In genomic region chr1:85566890-85567289, GRCh38 we compare ENCODE assay signal across 26 cellular contexts. TPM values are rescaled to one million over a fixed set of nuclear protein-coding genes. Genes with fewer than 3 reads are reported as not detected.
DNase-seq lines count a peak whose midpoint lies in the region; ATAC-seq and TF ChIP-seq lines count a peak whose summit lies in the region.
"Had no signal": no experiment of that assay in that cellular context is flagged by ENCODE, and none has a peak within 500 bp of the region (broad histone marks: within the 10 kb centered on the region; RNA-seq: fewer than 3 reads in every experiment).

No MANE protein-coding gene starts in this region.

- no peak overlapping the region for H2AFZ ChIP-seq in IMR-90 (replicated peaks; ENCODE audit: low read length, poor library complexity)
- H2AFZ ChIP-seq: hepatocyte, PC-9 had no signal

- peak overlapping the region; percentile 73; the same call in 1 of the 2 replicates for H4K5ac ChIP-seq in IMR-90 (ENCODE audit: low read depth, low read length)

- no peaks in the 10 kb centered on the region for H3K36me3 Mint-ChIP-seq in activated CD4-positive, alpha-beta memory T cell treated with anti-CD3 and anti-CD28 coated beads for 36 hours
- no peaks in the 10 kb centered on the region for H3K36me3 Mint-ChIP-seq in activated CD4-positive, alpha-beta memory T cell treated with anti-CD3 and anti-CD28 coated beads, Interleukin-2, amount 10 ng/mL, durations not matched to agents 7 days and 5 days (ENCODE audit: low read depth)
- H3K36me3 Mint-ChIP-seq in stimulated activated effector memory CD8-positive, alpha-beta T cell treated with anti-CD3 and anti-CD28 coated beads, Interleukin-12 subunit alpha, Interleukin-12 subunit beta, amount 100 ng/mL, for 72 hours = no peaks in the 10 kb centered on the region

- no peak overlapping the region for H3K4me3 Mint-ChIP-seq in activated CD4-positive, alpha-beta memory T cell treated with anti-CD3 and anti-CD28 coated beads for 36 hours
- no peak overlapping the region for H3K4me3 Mint-ChIP-seq in activated CD4-positive, alpha-beta memory T cell treated with anti-CD3 and anti-CD28 coated beads, Interleukin-2, amount 10 ng/mL, durations not matched to agents 7 days and 5 days
- no peak overlapping the region for H3K4me3 Mint-ChIP-seq in stimulated activated effector memory CD8-positive, alpha-beta T cell treated with anti-CD3 and anti-CD28 coated beads, Interleukin-12 subunit alpha, Interleukin-12 subunit beta, amount 100 ng/mL, for 72 hours
- H3K4me3 Mint-ChIP-seq: CD4-positive, alpha-beta T cell; nephron progenitor cell had no signal

- H2BK20ac ChIP-seq in IMR-90 (ENCODE audit: low read depth, low read length) = peak overlapping the region; percentile 8; the same call in 1 of the 2 replicates

- intact Hi-C loops in activated CD4-positive, alpha-beta memory T cell treated with anti-CD3 and anti-CD28 coated beads for 36 hours (cut with micrococcal nuclease) = loop anchor here (2.0 kb wide), 1 partner anchor 268 kb away; no protein-coding TSS in a partner anchor
- intact Hi-C loops in IMR-90 (cut with micrococcal nuclease) (no loop called here), Right ventricle myocardium inferior (cut with DNase I) (no loop called here)

- TF ChIP-seq CTCF in IMR-90 (conservative IDR thresholded peaks at IDR 0.05; ENCODE audit: low read depth, low read length) = no peak

- dilution Hi-C loops in IMR-90 (cut with HindIII; ENCODE audit: low sequenced_read_pairs, unreplicated experiment) = no loop called here

- no peaks in the 10 kb centered on the region for H3K9me3 ChIP-seq in IMR-90 (ENCODE audit: control insufficient read depth, insufficient read depth, low read length)
- H3K9me3 ChIP-seq: pancreas had no signal

- ATAC-seq in IMR-90 (ENCODE audit: low read depth) = no peak
- ATAC-seq in stimulated activated effector memory CD8-positive, alpha-beta T cell treated with anti-CD3 and anti-CD28 coated beads, Interleukin-12 subunit alpha, Interleukin-12 subunit beta, amount 100 ng/mL, for 72 hours = peak; percentile 91
- ATAC-seq in Right ventricle myocardium inferior = no peak
- ATAC-seq in HG03045 (IDR thresholded peaks at IDR 0.05; ENCODE audit: unreplicated experiment) = no peak
- ATAC-seq: pancreas had no signal

- no peak overlapping the region for H3K9ac ChIP-seq in IMR-90 (ENCODE audit: low read depth, low read length)

- H3K27ac Mint-ChIP-seq in activated CD4-positive, alpha-beta memory T cell treated with anti-CD3 and anti-CD28 coated beads for 36 hours = no peak overlapping the region
- no peak overlapping the region for H3K27ac Mint-ChIP-seq in activated CD4-positive, alpha-beta memory T cell treated with anti-CD3 and anti-CD28 coated beads, Interleukin-2, amount 10 ng/mL, durations not matched to agents 7 days and 5 days
- H3K27ac Mint-ChIP-seq in stimulated activated effector memory CD8-positive, alpha-beta T cell treated with anti-CD3 and anti-CD28 coated beads, Interleukin-12 subunit alpha, Interleukin-12 subunit beta, amount 100 ng/mL, for 72 hours = no peak overlapping the region
- H3K27ac Mint-ChIP-seq: CD4-positive, alpha-beta T cell; nephron progenitor cell had no signal

- no peaks in the 10 kb centered on the region for H3K27me3 ChIP-seq in IMR-90 (ENCODE audit: control insufficient read depth, insufficient read depth, low read length)
- H3K27me3 ChIP-seq: brain microvascular endothelial cell, hepatocyte, pancreas had no signal

- no peak overlapping the region for H3K27ac ChIP-seq in IMR-90 (ENCODE audit: insufficient read depth, low read length)
- H3K27ac ChIP-seq: brain microvascular endothelial cell, hepatocyte, pancreas, PC-9 had no signal

- BruUV-seq in IMR-90 (replicated peaks; lab: Mats Ljungman, UMichigan) = no TSS peak

- H3K4me1 Mint-ChIP-seq in activated CD4-positive, alpha-beta memory T cell treated with anti-CD3 and anti-CD28 coated beads for 36 hours (ENCODE audit: low read depth) = peaks cover 10% of the 10 kb centered on the region
- no peaks in the 10 kb centered on the region for H3K4me1 Mint-ChIP-seq in activated CD4-positive, alpha-beta memory T cell treated with anti-CD3 and anti-CD28 coated beads, Interleukin-2, amount 10 ng/mL, durations not matched to agents 7 days and 5 days
- no peaks in the 10 kb centered on the region for H3K4me1 Mint-ChIP-seq in stimulated activated effector memory CD8-positive, alpha-beta T cell treated with anti-CD3 and anti-CD28 coated beads, Interleukin-12 subunit alpha, Interleukin-12 subunit beta, amount 100 ng/mL, for 72 hours

- no peak overlapping the region for H3K4ac ChIP-seq in IMR-90 (ENCODE audit: low read depth, low read length)

- peaks cover 15 to 58% of the 10 kb centered on the region in 2 experiments for H3K79me1 ChIP-seq in IMR-90 (ENCODE audit: low read depth in 1 of 2, low read length in 2 of 2)

- no peak overlapping the region for H2BK120ac ChIP-seq in IMR-90 (ENCODE audit: low read depth, low read length)

- H2BK5ac ChIP-seq in IMR-90 (ENCODE audit: low read depth, low read length, poor library complexity, severe bottlenecking) = peak overlapping the region; percentile 36

- H4K20me1 ChIP-seq in IMR-90 (ENCODE audit: insufficient read depth, low read length) = peaks cover 65% of the 10 kb centered on the region

- no peak overlapping the region for H4K8ac ChIP-seq in IMR-90 (ENCODE audit: low read depth in 2 of 2, low read length in 2 of 2)

- peaks cover 1% of the 10 kb centered on the region; the same call in 1 of the 2 replicates for H3K36me3 ChIP-seq in IMR-90 (ENCODE audit: control insufficient read depth, insufficient read depth, low read length)
- H3K36me3 ChIP-seq: pancreas had no signal

- H4K91ac ChIP-seq in IMR-90 (ENCODE audit: insufficient read depth, low read depth, low read length) = no peak overlapping the region

- H3K56ac ChIP-seq in IMR-90 (ENCODE audit: extremely low read depth, insufficient read depth, low read length) = no peak overlapping the region

- H2AK9ac ChIP-seq in IMR-90 (replicated peaks; ENCODE audit: low read depth, low read length, poor library complexity) = no peak overlapping the region

- no peak for TF ChIP-seq RAD21 in IMR-90 (IDR thresholded peaks at IDR 0.05; ENCODE audit: low read length)

- no peak overlapping the region for H3K4me3 ChIP-seq in IMR-90 (ENCODE audit: insufficient read depth, low read depth, low read length)
- H3K4me3 ChIP-seq: hepatocyte, pancreas, PC-9 had no signal

- H3K27me3 Mint-ChIP-seq in activated CD4-positive, alpha-beta memory T cell treated with anti-CD3 and anti-CD28 coated beads for 36 hours = peaks cover 18% of the 10 kb centered on the region
- H3K27me3 Mint-ChIP-seq in activated CD4-positive, alpha-beta memory T cell treated with anti-CD3 and anti-CD28 coated beads, Interleukin-2, amount 10 ng/mL, durations not matched to agents 7 days and 5 days = peaks cover 22% of the 10 kb centered on the region

- H3K4me2 ChIP-seq in IMR-90 (ENCODE audit: low read depth, low read length) = no peak overlapping the region
- H3K4me2 ChIP-seq: hepatocyte, PC-9 had no signal

- H3K14ac ChIP-seq in IMR-90 (replicated peaks; ENCODE audit: low read depth, low read length) = peak overlapping the region; percentile 40; the same call in 1 of the 2 replicates

- H3K23ac ChIP-seq in IMR-90 (ENCODE audit: low read depth, low read length) = 0 out of 2 replicates have a peak overlapping the region, but pooled peaks have one; percentile 39

- POLR2A ChIA-PET in activated CD4-positive, alpha-beta memory T cell treated with anti-CD3 and anti-CD28 coated beads for 36 hours (lab: Charles Lee) = no interaction called here
- POLR2A ChIA-PET in activated CD4-positive, alpha-beta memory T cell treated with anti-CD3 and anti-CD28 coated beads, Interleukin-2, amount 10 ng/mL, durations not matched to agents 7 days and 5 days (lab: Charles Lee) = no interaction called here
- POLR2A ChIA-PET in IMR-90 (lab: Charles Lee; ENCODE audit: unreplicated experiment) = no interaction called here

- in situ Hi-C loops in IMR-90 (cut with MboI; ENCODE audit: low sequenced_read_pairs) = no loop called here

- H2BK15ac ChIP-seq in IMR-90 (ENCODE audit: low read depth, low read length) = peak overlapping the region; percentile 39; the same call in 1 of the 3 replicates

- CTCF ChIA-PET in activated CD4-positive, alpha-beta memory T cell treated with anti-CD3 and anti-CD28 coated beads for 36 hours (lab: Charles Lee) = interaction anchor here (0.7 kb wide), 1 partner anchor 258 kb away, joined by 3 read pairs; no protein-coding TSS in a partner anchor
- CTCF ChIA-PET in activated CD4-positive, alpha-beta memory T cell treated with anti-CD3 and anti-CD28 coated beads, Interleukin-2, amount 10 ng/mL, durations not matched to agents 7 days and 5 days (lab: Charles Lee) = interaction anchor here (1.7 kb wide), 1 partner anchor 10 kb away, joined by 5 read pairs; no protein-coding TSS in a partner anchor
- CTCF ChIA-PET in IMR-90 (lab: Yijun Ruan, JAX) = no interaction called here

- peaks cover 29% of the 10 kb centered on the region for H3K9me1 ChIP-seq in IMR-90 (ENCODE audit: insufficient read depth, low read length)

- DNase-seq in activated CD4-positive, alpha-beta memory T cell treated with anti-CD3 and anti-CD28 coated beads for 36 hours = peak; percentile 17
- DNase-seq in activated CD4-positive, alpha-beta memory T cell treated with anti-CD3 and anti-CD28 coated beads, Interleukin-2, amount 10 ng/mL, durations not matched to agents 7 days and 5 days = no peak
- DNase-seq in IMR-90 (peak; percentile 39), dermis blood vessel endothelial cell (peak; percentile 54), Right ventricle myocardium inferior (ENCODE audit: missing footprints) (no peak), hypothalamus (lab: John Stamatoyannopoulos, UW) (no peak)
- no peak for DNase-seq in stimulated activated effector memory CD8-positive, alpha-beta T cell treated with anti-CD3 and anti-CD28 coated beads, Interleukin-12 subunit alpha, Interleukin-12 subunit beta, amount 100 ng/mL, for 72 hours (ENCODE audit: low spot score in 2 of 2)
- DNase-seq: activated CD4-positive, CD25-positive, alpha-beta regulatory T cell treated with anti-CD3 and anti-CD28 coated beads, Interleukin-2, amount 50 U/mL, for 72 hours; activated naive CD4-positive, alpha-beta T cell; activated T-cell treated with anti-CD3 and anti-CD28 coated beads, Interleukin-2, amount 50 U/mL, for 48 hours; AML-193; brain microvascular endothelial cell; CD4-positive, alpha-beta T cell; left cardiac atrium; NCI-H1092 treated with DMSO at 0.1 percent for 48 hours; NCI-H1694 treated with DMSO at 0.1 percent for 48 hours; NCI-H510A; nephron progenitor cell; pancreas; PC-9; SHP77; stimulated activated CD4-positive, alpha-beta T cell treated with anti-CD3 and anti-CD28 coated beads, Interleukin-15, amount 100 ng/mL, for 24 hours; stimulated activated naive CD4-positive, alpha-beta T cell; T-helper 2 cell had no signal

- H2AK5ac ChIP-seq in IMR-90 (ENCODE audit: low read depth, low read length) = peak overlapping the region; percentile 72; the same call in 1 of the 2 replicates

- H3K9me3 Mint-ChIP-seq in activated CD4-positive, alpha-beta memory T cell treated with anti-CD3 and anti-CD28 coated beads for 36 hours = peaks cover 4% of the 10 kb centered on the region
- no peaks in the 10 kb centered on the region for H3K9me3 Mint-ChIP-seq in activated CD4-positive, alpha-beta memory T cell treated with anti-CD3 and anti-CD28 coated beads, Interleukin-2, amount 10 ng/mL, durations not matched to agents 7 days and 5 days
- no peaks in the 10 kb centered on the region for H3K9me3 Mint-ChIP-seq in stimulated activated effector memory CD8-positive, alpha-beta T cell treated with anti-CD3 and anti-CD28 coated beads, Interleukin-12 subunit alpha, Interleukin-12 subunit beta, amount 100 ng/mL, for 72 hours

- H3K4me1 ChIP-seq in IMR-90 (ENCODE audit: control insufficient read depth, insufficient read depth, low read length) = peaks cover 33% of the 10 kb centered on the region
- H3K4me1 ChIP-seq: pancreas had no signal

- no peak for TF ChIP-seq POLR2A in IMR-90 (IDR thresholded peaks at IDR 0.05; ENCODE audit: low read depth, low read length)

- H3K18ac ChIP-seq in IMR-90 (ENCODE audit: low read depth, low read length) = no peak overlapping the region

RNA-seq across cellular contexts. Expression of gene CCN1, which starts 13.7 kb away (rescaled TPM):
- total RNA-seq in activated CD4-positive, alpha-beta memory T cell treated with anti-CD3 and anti-CD28 coated beads for 36 hours = not detected
- total RNA-seq in activated CD4-positive, alpha-beta memory T cell treated with anti-CD3 and anti-CD28 coated beads, Interleukin-2, amount 10 ng/mL, durations not matched to agents 7 days and 5 days = not detected
- total RNA-seq in IMR-90 (2012; rRNA removed) (76.9 and 90.3 TPM in 2 replicates), dermis blood vessel endothelial cell (148 and 234 TPM in 2 replicates), Right ventricle myocardium inferior (31.1 TPM)
- 819 and 905 TPM in 2 replicates for polyA plus RNA-seq in IMR-90 (2012; rRNA removed)
- 700 and 814 TPM in 2 replicates for polyA plus RNA-seq in IMR-90 (2012; cell fraction: cytosol; rRNA removed)
- polyA plus RNA-seq in IMR-90 (2012; cell fraction: nucleus; rRNA removed; ENCODE audit: low replicate concordance) = 1,179 and 1,372 TPM in 2 replicates
- total RNA-seq: CD4-positive, alpha-beta T cell had no signal

Comparison
In these comparisons a context has a peak if more than half of its experiments do, and no peak if none do; other contexts are left out.
1. DNase-seq: peak in activated CD4-positive, alpha-beta memory T cell treated with anti-CD3 and anti-CD28 coated beads for 36 hours (single experiment), IMR-90 (single experiment) and dermis blood vessel endothelial cell (single experiment); none in activated CD4-positive, alpha-beta memory T cell treated with anti-CD3 and anti-CD28 coated beads, Interleukin-2, amount 10 ng/mL, durations not matched to agents 7 days and 5 days (single experiment), stimulated activated effector memory CD8-positive, alpha-beta T cell treated with anti-CD3 and anti-CD28 coated beads, Interleukin-12 subunit alpha, Interleukin-12 subunit beta, amount 100 ng/mL, for 72 hours (0 of 2), Right ventricle myocardium inferior (single experiment) and hypothalamus (0 of 51).
2. RNA of gene CCN1, which starts 13.7 kb away (total RNA-seq): 148 to 234 TPM in dermis blood vessel endothelial cell, 76.9 to 90.3 TPM in IMR-90 and 31.1 TPM in Right ventricle myocardium inferior (single experiment); not detected in activated CD4-positive, alpha-beta memory T cell treated with anti-CD3 and anti-CD28 coated beads for 36 hours and not detected in activated CD4-positive, alpha-beta memory T cell treated with anti-CD3 and anti-CD28 coated beads, Interleukin-2, amount 10 ng/mL, durations not matched to agents 7 days and 5 days; every median in the first group is over 10 times any median in the second.